ENCODE assay signal across 22 cellular contexts in genomic region chr11:132106336-132106982, GRCh38.
DNase-seq lines count a peak whose midpoint lies in the region; ATAC-seq and TF ChIP-seq lines count a peak whose summit lies in the region.
"Had no signal": no experiment of that assay in that cellular context is flagged by ENCODE, and none has a peak within 500 bp of the region (broad histone marks: within the 10 kb centered on the region; RNA-seq: fewer than 3 reads in every experiment).

No MANE protein-coding gene starts in this region.

- no peak for ATAC-seq in GM18498 (IDR thresholded peaks at IDR 0.05; ENCODE audit: unreplicated experiment)
- no peak for ATAC-seq in GM21786 (IDR thresholded peaks at IDR 0.05; ENCODE audit: unreplicated experiment)
- ATAC-seq in GM19035 (IDR thresholded peaks at IDR 0.05; ENCODE audit: unreplicated experiment) = no peak
- ATAC-seq: activated T-cell treated with anti-CD3 and anti-CD28 coated beads, Interleukin-2, amount 50 U/mL, for 4 hours; K562 had no signal

- no peak for TF ChIP-seq CTCF in epithelial cell of esophagus (IDR thresholded peaks at IDR 0.05; ENCODE audit: insufficient read depth, low read depth, low read length, missing control alignments)

- peak; percentile 10 for DNase-seq in COLO668 (lab: John Stamatoyannopoulos, UW; ENCODE audit: unreplicated experiment)
- peak; percentile 70 for DNase-seq in M059J (ENCODE audit: low read depth)
- DNase-seq in RPMI7951 (ENCODE audit: low read depth) = peak; percentile 84
- peak; percentile 42 for DNase-seq in epithelial cell of esophagus (ENCODE audit: low read depth)
- no peak for DNase-seq in EL
- DNase-seq: activated CD4-positive, alpha-beta memory T cell treated with anti-CD3 and anti-CD28 coated beads, Interleukin-2, amount 10 ng/mL, durations not matched to agents 7 days and 5 days; activated T-cell treated with anti-CD3 and anti-CD28 coated beads, Interleukin-2, amount 50 U/mL, for 4 hours; CD8-positive, alpha-beta memory T cell; DND-41; effector memory CD4-positive, alpha-beta T cell; H9; naive B cell; NCI-H1048; SHP77 treated with DMSO at 0.1 percent for 48 hours; stimulated activated CD4-positive, alpha-beta T cell treated with anti-CD3 and anti-CD28 coated beads, Interleukin-1b, Interleukin-23, amount 100 ng/mL, for 48 hours had no signal

- H3K4me3 ChIP-seq in epithelial cell of esophagus (ENCODE audit: low read length) = no peak overlapping the region
- H3K4me3 ChIP-seq: cardiac muscle cell, K562, lung, pancreas had no signal
